25 cellular contexts compared by ENCODE assay signal in genomic region chr20:53956013-53956715, GRCh38.
"Had no signal": no experiment of that assay in that cellular context is flagged by ENCODE, and none has a peak within 500 bp of the region (broad histone marks: within the 10 kb centered on the region; RNA-seq: fewer than 3 reads in every experiment).

No MANE protein-coding gene starts in this region.

- FAIRE-seq: colon, endothelial cell of umbilical vein, kidney had no signal

- H3K27ac ChIP-seq: coronary artery, esophagus squamous epithelium, gastrocnemius medialis, hepatocyte, left lung, lower lobe of right lung had no signal

- H3K9me3 ChIP-seq: esophagus squamous epithelium, gastrocnemius medialis, mucosa of descending colon had no signal

- DNase-seq: dermis blood vessel endothelial cell; dorsolateral prefrontal cortex; effector CD4-positive, alpha-beta T cell; effector memory CD4-positive, alpha-beta T cell; esophagus squamous epithelium; foreskin fibroblast; foreskin melanocyte; gastrocnemius medialis; glutamatergic neuron; head of caudate nucleus; hypothalamus; immature natural killer cell; islet precursor cell; kidney; kidney glomerular epithelial cell; left lung; left ventricle myocardium superior; lower lobe of right lung; mesenchymal stem cell; mucosa of descending colon; naive B cell had no signal

- H3K4me3 ChIP-seq: coronary artery, dorsolateral prefrontal cortex, esophagus squamous epithelium, gastrocnemius medialis, hepatocyte, left lung, lower lobe of right lung, mucosa of descending colon had no signal

- H3K4me1 ChIP-seq: esophagus squamous epithelium, gastrocnemius medialis, left lung, lower lobe of right lung had no signal

- H3K4me2 ChIP-seq: hepatocyte had no signal

- H3K79me2 ChIP-seq: hepatocyte had no signal

- ATAC-seq: gastrocnemius medialis, left lung, left ventricle myocardium superior, lower lobe of right lung, mucosa of descending colon had no signal

- H3K27me3 ChIP-seq: gastrocnemius medialis, hepatocyte, left lung had no signal

- H3K36me3 ChIP-seq: esophagus squamous epithelium, gastrocnemius medialis, left lung, lower lobe of right lung had no signal

- H2AFZ ChIP-seq: hepatocyte had no signal
